Comparison of ENCODE assay signal across 15 cellular contexts in genomic region chr7:2162959-2163358, GRCh38.
A peak's percentile ranks its signal among the peaks of the same experiment; 100 is the strongest.
DNase-seq lines count a peak whose midpoint lies in the region; ATAC-seq, FAIRE-seq and TF ChIP-seq lines count a peak whose summit lies in the region.
"Had no signal": no experiment of that assay in that cellular context is flagged by ENCODE, and none has a peak within 500 bp of the region (broad histone marks: within the 10 kb centered on the region; RNA-seq: fewer than 3 reads in every experiment).

No MANE protein-coding gene starts in this region.

- H3K9me3 Mint-ChIP-seq in immature natural killer cell = no peaks in the 10 kb centered on the region

- TF ChIP-seq CTCF in HepG2 (CRISPR knock-in tag; IDR thresholded peaks at IDR 0.05) (no peak), right lobe of liver (IDR thresholded peaks at IDR 0.05) (no peak), SK-N-SH (IDR thresholded peaks at IDR 0.05) (no peak), left ventricle myocardium inferior (IDR thresholded peaks at IDR 0.05; ENCODE audit: borderline replicate concordance) (no peak), upper lobe of right lung (IDR thresholded peaks at IDR 0.05) (no peak), thyroid gland (IDR thresholded peaks at IDR 0.05) (no peak)

- no peak for TF ChIP-seq EP300 in HepG2 (IDR thresholded peaks at IDR 0.05; ENCODE audit: low read depth in 2 of 2, low read length in 2 of 2)
- no peak for TF ChIP-seq EP300 in HepG2 (CRISPR knock-in tag; IDR thresholded peaks at IDR 0.05; ENCODE audit: borderline replicate concordance)
- no peak; a peak in 1 of 4 replicates for TF ChIP-seq EP300 in SK-N-SH (IDR thresholded peaks at IDR 0.05; ENCODE audit: borderline replicate concordance in 1 of 2, low read depth in 1 of 2, low read length in 1 of 2)

- H3K27ac ChIP-seq in HepG2 (ENCODE audit: extremely low read length, insufficient read depth, low read length) (peak overlapping the region; percentile 17), right lobe of liver (no peak overlapping the region), SK-N-SH (ENCODE audit: low read depth in 2 of 2, low read length in 1 of 2) (peak overlapping the region in 1 of 2 experiments; percentile 66; a peak in 2 of 4 replicates), left ventricle myocardium inferior (replicated peaks) (peak overlapping the region; percentile 8), upper lobe of right lung (no peak overlapping the region), thyroid gland (no peak overlapping the region)
- H3K27ac ChIP-seq: KMS-11 had no signal

- TF ChIP-seq RAD21 in HepG2 (CRISPR knock-in tag; IDR thresholded peaks at IDR 0.05) = no peak
- no peak for TF ChIP-seq RAD21 in SK-N-SH (IDR thresholded peaks at IDR 0.05; ENCODE audit: low read length)

- no peak overlapping the region for H3K4me3 Mint-ChIP-seq in immature natural killer cell

- H3K4me2 ChIP-seq in HepG2 (ENCODE audit: low read depth, low read length) = no peak overlapping the region
- H3K4me2 ChIP-seq in SK-N-SH = no peak overlapping the region
- H3K4me2 ChIP-seq: KMS-11 had no signal

- in situ Hi-C loops in HepG2 (cut with HindIII; ENCODE audit: extremely low pct_ligation_motif_present, low pct_unique_long_range_greater_than_20kb) = no loop called here

- POLR2A ChIA-PET in HepG2 (lab: Yijun Ruan, JAX) = no interaction called here
- POLR2A ChIA-PET in SK-N-SH (lab: Yijun Ruan, JAX) = no interaction called here

- peaks cover 0 to 5% of the 10 kb centered on the region in 2 donors for H3K4me1 Mint-ChIP-seq in immature natural killer cell

- no peak overlapping the region for H2AFZ ChIP-seq in HepG2 (ENCODE audit: low read length)
- no peak overlapping the region for H2AFZ ChIP-seq in SK-N-SH (ENCODE audit: low read depth)

- ATAC-seq in HepG2 = peak; percentile 26; the same call in 1 of the 3 replicates
- ATAC-seq in right lobe of liver = no peak
- ATAC-seq in upper lobe of right lung = no peak
- ATAC-seq in HG02973 (IDR thresholded peaks at IDR 0.05; ENCODE audit: unreplicated experiment) = no peak

- H3K79me2 ChIP-seq in HepG2 (ENCODE audit: insufficient read depth, low read length) (peaks cover 4% of the 10 kb centered on the region), SK-N-SH (ENCODE audit: insufficient read depth) (no peaks in the 10 kb centered on the region)

- FAIRE-seq in HepG2 (lab: Jason Lieb, UNC) = no peak

- H3K27me3 ChIP-seq in HepG2 (ENCODE audit: control insufficient read depth in 1 of 2, insufficient read depth in 2 of 2, low read length in 2 of 2) (no peaks in the 10 kb centered on the region), right lobe of liver (no peaks in the 10 kb centered on the region), SK-N-SH (ENCODE audit: insufficient read depth) (no peaks in the 10 kb centered on the region), left ventricle myocardium inferior (ENCODE audit: low read depth) (no peaks in the 10 kb centered on the region), upper lobe of right lung (no peaks in the 10 kb centered on the region), thyroid gland (no peaks in the 10 kb centered on the region)
- H3K27me3 ChIP-seq: Peyer's patch had no signal

- H3K4me3 ChIP-seq in HepG2 (replicated peaks in 1 of 3; ENCODE audit: insufficient read depth in 1 of 3, low read depth in 2 of 3, low read length in 3 of 3) (no peak overlapping the region), right lobe of liver (no peak overlapping the region), SK-N-SH (ENCODE audit: low read depth in 2 of 2, low read length in 1 of 2) (no peak overlapping the region), left ventricle myocardium inferior (no peak overlapping the region), upper lobe of right lung (no peak overlapping the region), thyroid gland (replicated peaks in 1 of 3) (no peak overlapping the region)
- H3K4me3 ChIP-seq: Peyer's patch had no signal

- no peaks in the 10 kb centered on the region for H3K27me3 Mint-ChIP-seq in immature natural killer cell (ENCODE audit: low read depth in 3 of 3)

- H3F3A ChIP-seq in SK-N-SH (replicated peaks; ENCODE audit: insufficient read depth) = no peaks in the 10 kb centered on the region

- H3K4me1 ChIP-seq in HepG2 (ENCODE audit: insufficient read depth, low read length) = peaks cover 70% of the 10 kb centered on the region
- no peaks in the 10 kb centered on the region for H3K4me1 ChIP-seq in right lobe of liver
- peaks cover 0 to 32% of the 10 kb centered on the region in 2 experiments; a peak in 3 of 4 replicates for H3K4me1 ChIP-seq in SK-N-SH (ENCODE audit: control insufficient read depth in 1 of 2, insufficient read depth in 2 of 2, low read depth in 1 of 2, low read length in 1 of 2)
- peaks cover 28% of the 10 kb centered on the region for H3K4me1 ChIP-seq in left ventricle myocardium inferior
- peaks cover 6% of the 10 kb centered on the region for H3K4me1 ChIP-seq in upper lobe of right lung
- peaks cover 5 to 22% of the 10 kb centered on the region in 2 donors for H3K4me1 ChIP-seq in thyroid gland

- intact Hi-C loops in HepG2 (cut with micrococcal nuclease; ENCODE audit: unreplicated experiment) (no loop called here), right lobe of liver (cut with DNase I) (no loop called here), left ventricle myocardium inferior (cut with micrococcal nuclease) (no loop called here), upper lobe of right lung (cut with DNase I) (no loop called here), thyroid gland (cut with DNase I) (no loop called here)

- 82% methylated on average over 4 of the region's 4 CpGs for WGBS in HepG2 (ENCODE audit: low lambda C conversion rate)
- WGBS in right lobe of liver (ENCODE audit: insufficient coverage, low coverage, low lambda C conversion rate, missing lambda C conversion rate) = 95% methylated on average over 4 of the region's 4 CpGs
- 86% methylated on average over 4 of the region's 4 CpGs for WGBS in SK-N-SH (ENCODE audit: low lambda C conversion rate)
- WGBS in thyroid gland, 2 donors = 89 to 96% methylated on average over 4 of the region's 4 CpGs

- no peaks in the 10 kb centered on the region for H3K9me3 ChIP-seq in HepG2 (ENCODE audit: low read length)
- no peaks in the 10 kb centered on the region for H3K9me3 ChIP-seq in right lobe of liver
- no peaks in the 10 kb centered on the region for H3K9me3 ChIP-seq in SK-N-SH
- H3K9me3 ChIP-seq in left ventricle myocardium inferior (replicated peaks) = no peaks in the 10 kb centered on the region
- no peaks in the 10 kb centered on the region for H3K9me3 ChIP-seq in upper lobe of right lung
- H3K9me3 ChIP-seq in thyroid gland = no peaks in the 10 kb centered on the region
- H3K9me3 ChIP-seq: Peyer's patch had no signal

- H3K27ac Mint-ChIP-seq in immature natural killer cell = peak overlapping the region in 1 of 6 donors; percentile 45

- H4K20me1 ChIP-seq in HepG2 (ENCODE audit: insufficient read depth, low read length) = no peaks in the 10 kb centered on the region
- H4K20me1 ChIP-seq in SK-N-SH (ENCODE audit: insufficient read depth) = no peaks in the 10 kb centered on the region

- H3K9me2 ChIP-seq in SK-N-SH = no peaks in the 10 kb centered on the region

- CTCF ChIA-PET in HepG2 (lab: Yijun Ruan, JAX; ENCODE audit: low intra/inter-chr PET ratio, low total read pairs) (no interaction called here), SK-N-SH (lab: Yijun Ruan, JAX) (interaction anchor here (0.7 to 1.6 kb wide), 3 partner anchors 9 to 41 kb away, joined by 3 to 5 read pairs (median 3); no protein-coding TSS in a partner anchor)

- BruUV-seq in HepG2 (replicated peaks; lab: Mats Ljungman, UMichigan) = no TSS peak

- TF ChIP-seq POLR2A in HepG2 (IDR thresholded peaks at IDR 0.05; ENCODE audit: insufficient read depth in 1 of 2, low read depth in 2 of 2, low read length in 2 of 2) = no peak
- no peak for TF ChIP-seq POLR2A in right lobe of liver (IDR thresholded peaks at IDR 0.05)
- TF ChIP-seq POLR2A in thyroid gland (IDR thresholded peaks at IDR 0.05) = no peak

- DNase-seq in HepG2 (ENCODE audit: low spot score) (no peak), right lobe of liver (no peak), SK-N-SH (peak; percentile 79), left ventricle myocardium inferior (no peak), upper lobe of right lung (peak; percentile 20), thyroid gland (no peak), immature natural killer cell (no peak)
- DNase-seq: activated CD4-positive, CD25-positive, alpha-beta regulatory T cell treated with anti-CD3 and anti-CD28 coated beads, Interleukin-2, amount 50 U/mL, for 72 hours; activated naive CD4-positive, alpha-beta T cell treated with Interleukin-2 at 50 U/mL for 16 hours; DND-41; NCI-H524 treated with DMSO at 0.1 percent for 48 hours; stimulated activated CD4-positive, alpha-beta T cell treated with anti-CD3 and anti-CD28 coated beads, Interleukin-4, amount 100 ng/mL, for 4 hours had no signal

- peaks cover 0 to 13% (median 3%) of the 10 kb centered on the region in 3 donors for H3K36me3 Mint-ChIP-seq in immature natural killer cell

- H3K36me3 ChIP-seq in HepG2 (replicated peaks in 1 of 2; ENCODE audit: control insufficient read depth in 1 of 2, insufficient read depth in 2 of 2, low read length in 2 of 2) (peaks cover 0 to 11% of the 10 kb centered on the region in 2 experiments; a peak in 1 of 5 replicates), right lobe of liver (no peaks in the 10 kb centered on the region), SK-N-SH (replicated peaks in 1 of 2; ENCODE audit: control insufficient read depth in 1 of 2, insufficient read depth in 2 of 2, low read length in 1 of 2) (no peaks in the 10 kb centered on the region), left ventricle myocardium inferior (no peaks in the 10 kb centered on the region), upper lobe of right lung (no peaks in the 10 kb centered on the region), thyroid gland (no peaks in the 10 kb centered on the region)
- H3K36me3 ChIP-seq: Peyer's patch had no signal

- H3K9ac ChIP-seq in HepG2 (ENCODE audit: insufficient read depth, low read depth, low read length) (no peak overlapping the region), SK-N-SH (no peak overlapping the region)
- H3K9ac ChIP-seq: KMS-11 had no signal

TF ChIP-seq in HepG2, 621 proteins besides CTCF, POLR2A, EP300 and RAD21 (continues in another document):
- TF ChIP-seq ZNF33B (CRISPR knock-in tag; IDR thresholded peaks at IDR 0.05) (no peak), RXRB (CRISPR knock-in tag; IDR thresholded peaks at IDR 0.05; ENCODE audit: borderline replicate concordance) (no peak), NFIC (IDR thresholded peaks at IDR 0.05; ENCODE audit: low read length) (no peak), ZNF432 (CRISPR knock-in tag; IDR thresholded peaks at IDR 0.05; ENCODE audit: borderline replicate concordance) (no peak), ZBTB7A (CRISPR knock-in tag; IDR thresholded peaks at IDR 0.05) (no peak)

TF ChIP-seq in SK-N-SH, 30 proteins besides CTCF, POLR2A, EP300 and RAD21 (continues in another document):
- TF ChIP-seq, protein P1, sequence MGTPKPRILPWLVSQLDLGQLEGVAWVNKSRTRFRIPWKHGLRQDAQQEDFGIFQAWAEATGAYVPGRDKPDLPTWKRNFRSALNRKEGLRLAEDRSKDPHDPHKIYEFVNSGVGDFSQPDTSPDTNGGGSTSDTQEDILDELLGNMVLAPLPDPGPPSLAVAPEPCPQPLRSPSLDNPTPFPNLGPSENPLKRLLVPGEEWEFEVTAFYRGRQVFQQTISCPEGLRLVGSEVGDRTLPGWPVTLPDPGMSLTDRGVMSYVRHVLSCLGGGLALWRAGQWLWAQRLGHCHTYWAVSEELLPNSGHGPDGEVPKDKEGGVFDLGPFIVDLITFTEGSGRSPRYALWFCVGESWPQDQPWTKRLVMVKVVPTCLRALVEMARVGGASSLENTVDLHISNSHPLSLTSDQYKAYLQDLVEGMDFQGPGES (IDR thresholded peaks at IDR 0.05; ENCODE audit: low read depth, low read length) = no peak

Comparison
In these comparisons a context has a peak if more than half of its experiments do, and no peak if none do; other contexts are left out.
1. H3K27ac ChIP-seq: peak in HepG2 (single experiment) and left ventricle myocardium inferior (single experiment); none in right lobe of liver (0 of 3), upper lobe of right lung (single experiment) and thyroid gland (0 of 3).
2. DNase-seq: peak in SK-N-SH (single experiment) and upper lobe of right lung (single experiment); none in HepG2 (single experiment), right lobe of liver (0 of 3), left ventricle myocardium inferior (single experiment), thyroid gland (0 of 2) and immature natural killer cell (0 of 3).